5 cellular contexts compared by ENCODE assay signal in the genomic region with DNA sequence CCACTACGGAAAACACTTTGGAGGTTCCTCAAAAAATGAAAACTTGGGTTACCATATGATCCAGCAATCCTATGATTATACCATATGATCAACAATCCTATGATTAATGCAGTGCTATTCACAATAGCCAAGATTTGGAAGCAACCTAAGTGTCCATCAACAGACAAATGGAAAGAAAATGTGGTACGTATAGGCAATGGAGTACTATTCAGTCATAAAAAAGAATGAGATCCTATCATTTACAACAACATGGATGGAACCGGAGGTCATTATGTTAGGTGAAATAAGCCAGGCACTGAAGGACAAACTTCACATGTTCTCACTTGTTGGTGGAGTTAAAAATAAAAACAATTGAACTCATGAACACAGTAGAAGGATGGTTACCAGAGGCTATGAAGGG.
TF ChIP-seq lines count a peak whose summit lies in the region.

No MANE protein-coding gene starts in this region.

TF ChIP-seq in SK-N-SH treated with all-trans-retinoic acid at 6 μM for 48 hours, 23 proteins besides CTCF, POLR2A, EP300 and RAD21:
- TF ChIP-seq ZFP30 (CRISPR knock-in tag; IDR thresholded peaks at IDR 0.05) = no peak
- peak; percentile 94 for TF ChIP-seq ZNF8 (CRISPR knock-in tag; IDR thresholded peaks at IDR 0.05)

TF ChIP-seq in SK-N-SH, 30 proteins besides CTCF, POLR2A, EP300 and RAD21 (continues in another document):
- TF ChIP-seq, protein P1, sequence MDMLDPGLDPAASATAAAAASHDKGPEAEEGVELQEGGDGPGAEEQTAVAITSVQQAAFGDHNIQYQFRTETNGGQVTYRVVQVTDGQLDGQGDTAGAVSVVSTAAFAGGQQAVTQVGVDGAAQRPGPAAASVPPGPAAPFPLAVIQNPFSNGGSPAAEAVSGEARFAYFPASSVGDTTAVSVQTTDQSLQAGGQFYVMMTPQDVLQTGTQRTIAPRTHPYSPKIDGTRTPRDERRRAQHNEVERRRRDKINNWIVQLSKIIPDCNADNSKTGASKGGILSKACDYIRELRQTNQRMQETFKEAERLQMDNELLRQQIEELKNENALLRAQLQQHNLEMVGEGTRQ (IDR thresholded peaks at IDR 0.05; ENCODE audit: borderline replicate concordance, low read depth, low read length) = no peak
- TF ChIP-seq GABPA (IDR thresholded peaks at IDR 0.05; ENCODE audit: low read depth) (no peak), MEF2A (IDR thresholded peaks at IDR 0.05; ENCODE audit: borderline replicate concordance, low read depth) (no peak), RXRA (IDR thresholded peaks at IDR 0.05; ENCODE audit: borderline replicate concordance, low read depth) (no peak), FOXJ3 (CRISPR knock-in tag; IDR thresholded peaks at IDR 0.05) (no peak), GATA2 (CRISPR knock-in tag; IDR thresholded peaks at IDR 0.05) (no peak), NFIC (IDR thresholded peaks at IDR 0.05; ENCODE audit: borderline replicate concordance) (no peak), CHD2 (IDR thresholded peaks at IDR 0.05; ENCODE audit: low read length, partially characterized antibody) (no peak), POLR2AphosphoS5 (IDR thresholded peaks at IDR 0.05; ENCODE audit: low read depth, low read length) (no peak), MXI1 (IDR thresholded peaks at IDR 0.05; ENCODE audit: low read depth, low read length) (no peak), FOSL2 (IDR thresholded peaks at IDR 0.05; ENCODE audit: borderline replicate concordance, low read depth) (no peak), ELF1 (IDR thresholded peaks at IDR 0.05) (no peak), YY1 (IDR thresholded peaks at IDR 0.05; ENCODE audit: low read depth) (no peak), NRF1 (IDR thresholded peaks at IDR 0.05; ENCODE audit: low read depth, low read length) (no peak), TEAD4 (IDR thresholded peaks at IDR 0.05; ENCODE audit: borderline replicate concordance, insufficient read depth) (no peak)
- TF ChIP-seq, protein P2, sequence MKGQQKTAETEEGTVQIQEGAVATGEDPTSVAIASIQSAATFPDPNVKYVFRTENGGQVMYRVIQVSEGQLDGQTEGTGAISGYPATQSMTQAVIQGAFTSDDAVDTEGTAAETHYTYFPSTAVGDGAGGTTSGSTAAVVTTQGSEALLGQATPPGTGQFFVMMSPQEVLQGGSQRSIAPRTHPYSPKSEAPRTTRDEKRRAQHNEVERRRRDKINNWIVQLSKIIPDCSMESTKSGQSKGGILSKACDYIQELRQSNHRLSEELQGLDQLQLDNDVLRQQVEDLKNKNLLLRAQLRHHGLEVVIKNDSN (IDR thresholded peaks at IDR 0.05; ENCODE audit: borderline replicate concordance, low read depth) = no peak
- TF ChIP-seq, protein P3, sequence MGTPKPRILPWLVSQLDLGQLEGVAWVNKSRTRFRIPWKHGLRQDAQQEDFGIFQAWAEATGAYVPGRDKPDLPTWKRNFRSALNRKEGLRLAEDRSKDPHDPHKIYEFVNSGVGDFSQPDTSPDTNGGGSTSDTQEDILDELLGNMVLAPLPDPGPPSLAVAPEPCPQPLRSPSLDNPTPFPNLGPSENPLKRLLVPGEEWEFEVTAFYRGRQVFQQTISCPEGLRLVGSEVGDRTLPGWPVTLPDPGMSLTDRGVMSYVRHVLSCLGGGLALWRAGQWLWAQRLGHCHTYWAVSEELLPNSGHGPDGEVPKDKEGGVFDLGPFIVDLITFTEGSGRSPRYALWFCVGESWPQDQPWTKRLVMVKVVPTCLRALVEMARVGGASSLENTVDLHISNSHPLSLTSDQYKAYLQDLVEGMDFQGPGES (IDR thresholded peaks at IDR 0.05; ENCODE audit: low read depth, low read length) = no peak

TF ChIP-seq in HEK293, 187 proteins besides CTCF, POLR2A, EP300 and RAD21:
- TF ChIP-seq ZNF311 (tag by site-specific recombination; IDR thresholded peaks at IDR 0.05; ENCODE audit: borderline replicate concordance) (no peak), ZNF146 (tag by site-specific recombination; IDR thresholded peaks at IDR 0.05) (0 out of 2 replicates have a peak, but pooled peaks have one; percentile 8)

TF ChIP-seq in GM12878, 131 proteins besides CTCF, POLR2A, EP300 and RAD21 (continues in another document):
- no peak for TF ChIP-seq FOXM1 (IDR thresholded peaks at IDR 0.05; ENCODE audit: low read depth, low read length)
- no peak for TF ChIP-seq MEF2B (IDR thresholded peaks at IDR 0.05; ENCODE audit: partially characterized antibody, poor library complexity, severe bottlenecking)
- no peak for TF ChIP-seq EGR1 (IDR thresholded peaks at IDR 0.05; ENCODE audit: borderline replicate concordance in 1 of 2, low read depth in 2 of 2, low read length in 2 of 2)
- TF ChIP-seq, protein P4, sequence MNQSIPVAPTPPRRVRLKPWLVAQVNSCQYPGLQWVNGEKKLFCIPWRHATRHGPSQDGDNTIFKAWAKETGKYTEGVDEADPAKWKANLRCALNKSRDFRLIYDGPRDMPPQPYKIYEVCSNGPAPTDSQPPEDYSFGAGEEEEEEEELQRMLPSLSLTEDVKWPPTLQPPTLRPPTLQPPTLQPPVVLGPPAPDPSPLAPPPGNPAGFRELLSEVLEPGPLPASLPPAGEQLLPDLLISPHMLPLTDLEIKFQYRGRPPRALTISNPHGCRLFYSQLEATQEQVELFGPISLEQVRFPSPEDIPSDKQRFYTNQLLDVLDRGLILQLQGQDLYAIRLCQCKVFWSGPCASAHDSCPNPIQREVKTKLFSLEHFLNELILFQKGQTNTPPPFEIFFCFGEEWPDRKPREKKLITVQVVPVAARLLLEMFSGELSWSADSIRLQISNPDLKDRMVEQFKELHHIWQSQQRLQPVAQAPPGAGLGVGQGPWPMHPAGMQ (IDR thresholded peaks at IDR 0.05; ENCODE audit: borderline replicate concordance) = no peak
- no peak for TF ChIP-seq SREBF2 (IDR thresholded peaks at IDR 0.05; ENCODE audit: low read length)
- TF ChIP-seq KDM1A (IDR thresholded peaks at IDR 0.05; ENCODE audit: borderline replicate concordance) = no peak
- TF ChIP-seq, protein P5, sequence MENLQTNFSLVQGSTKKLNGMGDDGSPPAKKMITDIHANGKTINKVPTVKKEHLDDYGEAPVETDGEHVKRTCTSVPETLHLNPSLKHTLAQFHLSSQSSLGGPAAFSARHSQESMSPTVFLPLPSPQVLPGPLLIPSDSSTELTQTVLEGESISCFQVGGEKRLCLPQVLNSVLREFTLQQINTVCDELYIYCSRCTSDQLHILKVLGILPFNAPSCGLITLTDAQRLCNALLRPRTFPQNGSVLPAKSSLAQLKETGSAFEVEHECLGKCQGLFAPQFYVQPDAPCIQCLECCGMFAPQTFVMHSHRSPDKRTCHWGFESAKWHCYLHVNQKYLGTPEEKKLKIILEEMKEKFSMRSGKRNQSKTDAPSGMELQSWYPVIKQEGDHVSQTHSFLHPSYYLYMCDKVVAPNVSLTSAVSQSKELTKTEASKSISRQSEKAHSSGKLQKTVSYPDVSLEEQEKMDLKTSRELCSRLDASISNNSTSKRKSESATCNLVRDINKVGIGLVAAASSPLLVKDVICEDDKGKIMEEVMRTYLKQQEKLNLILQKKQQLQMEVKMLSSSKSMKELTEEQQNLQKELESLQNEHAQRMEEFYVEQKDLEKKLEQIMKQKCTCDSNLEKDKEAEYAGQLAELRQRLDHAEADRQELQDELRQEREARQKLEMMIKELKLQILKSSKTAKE (IDR thresholded peaks at IDR 0.05; ENCODE audit: low read depth, poor library complexity, severe bottlenecking) = no peak
- TF ChIP-seq, protein P6, sequence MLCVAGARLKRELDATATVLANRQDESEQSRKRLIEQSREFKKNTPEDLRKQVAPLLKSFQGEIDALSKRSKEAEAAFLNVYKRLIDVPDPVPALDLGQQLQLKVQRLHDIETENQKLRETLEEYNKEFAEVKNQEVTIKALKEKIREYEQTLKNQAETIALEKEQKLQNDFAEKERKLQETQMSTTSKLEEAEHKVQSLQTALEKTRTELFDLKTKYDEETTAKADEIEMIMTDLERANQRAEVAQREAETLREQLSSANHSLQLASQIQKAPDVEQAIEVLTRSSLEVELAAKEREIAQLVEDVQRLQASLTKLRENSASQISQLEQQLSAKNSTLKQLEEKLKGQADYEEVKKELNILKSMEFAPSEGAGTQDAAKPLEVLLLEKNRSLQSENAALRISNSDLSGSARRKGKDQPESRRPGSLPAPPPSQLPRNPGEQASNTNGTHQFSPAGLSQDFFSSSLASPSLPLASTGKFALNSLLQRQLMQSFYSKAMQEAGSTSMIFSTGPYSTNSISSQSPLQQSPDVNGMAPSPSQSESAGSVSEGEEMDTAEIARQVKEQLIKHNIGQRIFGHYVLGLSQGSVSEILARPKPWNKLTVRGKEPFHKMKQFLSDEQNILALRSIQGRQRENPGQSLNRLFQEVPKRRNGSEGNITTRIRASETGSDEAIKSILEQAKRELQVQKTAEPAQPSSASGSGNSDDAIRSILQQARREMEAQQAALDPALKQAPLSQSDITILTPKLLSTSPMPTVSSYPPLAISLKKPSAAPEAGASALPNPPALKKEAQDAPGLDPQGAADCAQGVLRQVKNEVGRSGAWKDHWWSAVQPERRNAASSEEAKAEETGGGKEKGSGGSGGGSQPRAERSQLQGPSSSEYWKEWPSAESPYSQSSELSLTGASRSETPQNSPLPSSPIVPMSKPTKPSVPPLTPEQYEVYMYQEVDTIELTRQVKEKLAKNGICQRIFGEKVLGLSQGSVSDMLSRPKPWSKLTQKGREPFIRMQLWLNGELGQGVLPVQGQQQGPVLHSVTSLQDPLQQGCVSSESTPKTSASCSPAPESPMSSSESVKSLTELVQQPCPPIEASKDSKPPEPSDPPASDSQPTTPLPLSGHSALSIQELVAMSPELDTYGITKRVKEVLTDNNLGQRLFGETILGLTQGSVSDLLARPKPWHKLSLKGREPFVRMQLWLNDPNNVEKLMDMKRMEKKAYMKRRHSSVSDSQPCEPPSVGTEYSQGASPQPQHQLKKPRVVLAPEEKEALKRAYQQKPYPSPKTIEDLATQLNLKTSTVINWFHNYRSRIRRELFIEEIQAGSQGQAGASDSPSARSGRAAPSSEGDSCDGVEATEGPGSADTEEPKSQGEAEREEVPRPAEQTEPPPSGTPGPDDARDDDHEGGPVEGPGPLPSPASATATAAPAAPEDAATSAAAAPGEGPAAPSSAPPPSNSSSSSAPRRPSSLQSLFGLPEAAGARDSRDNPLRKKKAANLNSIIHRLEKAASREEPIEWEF (IDR thresholded peaks at IDR 0.05; ENCODE audit: insufficient replicate concordance, low read depth, low read length) = no peak
- TF ChIP-seq SMAD1 (IDR thresholded peaks at IDR 0.05; ENCODE audit: low read depth, partially characterized antibody) = no peak

TF ChIP-seq in K562, 482 proteins besides CTCF, POLR2A, EP300 and RAD21:
- TF ChIP-seq PCBP2 (IDR thresholded peaks at IDR 0.05; ENCODE audit: low read depth, low read length, poor library complexity, severe bottlenecking) (no peak), HNRNPL (IDR thresholded peaks at IDR 0.05; ENCODE audit: low read depth, low read length) (no peak), BHLHE40 (IDR thresholded peaks at IDR 0.05; ENCODE audit: low read length) (no peak), ZNF146 (CRISPR knock-in tag; IDR thresholded peaks at IDR 0.05; ENCODE audit: unreplicated experiment) (peak; percentile 75)
